ENCODE assay signal across 8 cellular contexts in the genomic region with DNA sequence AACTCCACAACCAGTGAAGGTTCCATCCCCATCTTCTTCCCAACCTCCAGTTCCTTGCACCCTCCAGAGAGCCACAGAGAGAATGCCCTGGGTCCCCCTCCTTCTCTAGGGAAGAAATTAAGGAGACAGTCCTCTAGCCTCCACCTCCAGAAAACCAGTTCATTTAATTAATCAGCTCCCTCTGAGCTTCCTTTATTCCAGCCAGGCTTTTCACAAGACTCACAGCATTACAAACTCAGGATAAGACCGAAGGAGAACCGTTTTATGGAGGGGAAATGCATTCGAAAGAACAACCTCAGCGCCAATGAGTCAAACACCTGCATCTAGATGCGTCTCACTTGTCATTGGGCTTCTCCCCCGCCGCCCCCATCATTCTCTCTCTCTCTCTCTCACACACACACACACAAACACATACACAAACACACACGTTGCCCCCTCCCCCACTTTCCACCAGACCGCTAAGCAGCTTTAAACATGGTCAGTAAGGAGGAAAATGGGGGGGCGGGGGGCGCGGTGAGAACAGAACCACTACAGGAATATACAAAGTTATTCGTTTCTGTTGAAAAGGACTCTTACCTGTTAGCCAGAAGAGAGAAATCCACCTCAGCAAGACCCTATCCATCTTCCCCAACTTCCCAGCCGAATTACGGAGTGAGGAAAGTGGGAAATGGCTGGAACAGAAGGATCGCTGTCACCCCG. TPM values are rescaled to one million over a fixed set of nuclear protein-coding genes. Genes with fewer than 3 reads are reported as not detected.
DNase-seq lines count a peak whose midpoint lies in the region; ATAC-seq and TF ChIP-seq lines count a peak whose summit lies in the region.

No MANE protein-coding gene starts in this region.

- H3K36me3 ChIP-seq in Peyer's patch, result no peaks in the 10 kb centered on the region

- no peak for TF ChIP-seq CTCF in Peyer's patch (IDR thresholded peaks at IDR 0.05)

- peak overlapping the region; percentile 74 to 93 (median 84) for H3K4me3 Mint-ChIP-seq in naive B cell

- H3K4me3 ChIP-seq in Peyer's patch, result peak overlapping the region; percentile 22 to 86 (median 60)

- peaks cover 13 to 20% (median 19%) of the 10 kb centered on the region in 3 donors for H3K4me1 Mint-ChIP-seq in naive B cell

- H3K27me3 ChIP-seq in Peyer's patch, result no peaks in the 10 kb centered on the region

- ATAC-seq in naive B cell (ENCODE audit: low read depth in 2 of 2), result peak; percentile 17 to 24
- no peak for ATAC-seq in GM18498 (IDR thresholded peaks at IDR 0.05; ENCODE audit: unreplicated experiment)

- peaks cover 49 to 63% (median 55%) of the 10 kb centered on the region in 3 donors for H3K27me3 Mint-ChIP-seq in naive B cell

- peak overlapping the region in 2 of 6 donors; percentile 5 to 37 for H3K27ac Mint-ChIP-seq in naive B cell

- H3K4me1 ChIP-seq in Peyer's patch, result peaks cover 0 to 6% (median 0%) of the 10 kb centered on the region in 4 donors

- no peaks in the 10 kb centered on the region for H3K36me3 Mint-ChIP-seq in naive B cell

- no peaks in the 10 kb centered on the region for H3K9me3 Mint-ChIP-seq in naive B cell

- peak; percentile 17 for DNase-seq in NCI-H345 treated with DMSO at 0.1 percent for 48 hours (lab: John Stamatoyannopoulos, UW; ENCODE audit: unreplicated experiment)
- DNase-seq in NCI-H345 (lab: John Stamatoyannopoulos, UW), result no peak
- no peak for DNase-seq in Peyer's patch
- DNase-seq in caudate nucleus (lab: John Stamatoyannopoulos, UW), result peak in 15 of 61 donors; percentile 10 to 56 (median 42)
- peak; percentile 14 for DNase-seq in naive B cell
- no peak for DNase-seq in foreskin melanocyte

- no peak overlapping the region for H3K27ac ChIP-seq in Peyer's patch
- peak overlapping the region; percentile 46 for H3K27ac ChIP-seq in caudate nucleus (ENCODE audit: low read depth, low read length)
- H3K27ac ChIP-seq in temporal lobe (ENCODE audit: low read depth, low read length), result peak overlapping the region; percentile 3

- no peaks in the 10 kb centered on the region for H3K9me3 ChIP-seq in Peyer's patch

- no peak for TF ChIP-seq POLR2A in Peyer's patch (IDR thresholded peaks at IDR 0.05)

RNA-seq across cellular contexts. Expression of gene ILDR2, which starts 0.5 kb away (rescaled TPM):
- 1 to 10 TPM in 3 of 4 donors, under 1 TPM in 1; 0.67 to 2.1 (median 1.6) TPM for total RNA-seq in Peyer's patch
- under 1 TPM in 1 of 6 donors, not detected in 5; 0.33 TPM for polyA plus RNA-seq in naive B cell (ENCODE audit: low read depth in 6 of 6)
- total RNA-seq in temporal lobe, result 20.9 TPM

RNA-seq across cellular contexts. Expression of gene MAEL, which starts 14.3 kb away (rescaled TPM):
- total RNA-seq in Peyer's patch (not detected), temporal lobe (0.74 TPM)
- not detected for polyA plus RNA-seq in naive B cell (ENCODE audit: low read depth in 6 of 6)

Comparison
In these comparisons a context has a peak if more than half of its experiments do, and no peak if none do; other contexts are left out.
1. DNase-seq: peak in NCI-H345 treated with DMSO at 0.1 percent for 48 hours (single experiment) and naive B cell (single experiment); none in NCI-H345 (single experiment), Peyer's patch (0 of 3) and foreskin melanocyte (single experiment).
2. H3K27ac ChIP-seq: peak in caudate nucleus (single experiment) and temporal lobe (single experiment); none in Peyer's patch (0 of 4).